ENCODE assay signal across 24 cellular contexts in genomic region chr15:95590533-95591044, GRCh38.
A peak's percentile ranks its signal among the peaks of the same experiment; 100 is the strongest.
DNase-seq lines count a peak whose midpoint lies in the region; ATAC-seq, FAIRE-seq and TF ChIP-seq lines count a peak whose summit lies in the region.
"Had no signal": no experiment of that assay in that cellular context is flagged by ENCODE, and none has a peak within 500 bp of the region (broad histone marks: within the 10 kb centered on the region; RNA-seq: fewer than 3 reads in every experiment).

No MANE protein-coding gene starts in this region.

- H3K4me1 ChIP-seq in SK-N-SH (ENCODE audit: control insufficient read depth in 1 of 2, insufficient read depth in 2 of 2, low read depth in 1 of 2, low read length in 1 of 2) (no peaks in the 10 kb centered on the region), endothelial cell of umbilical vein (ENCODE audit: control insufficient read depth, extremely low read depth, insufficient read depth, low read length) (peaks cover 8% of the 10 kb centered on the region), mesenchymal stem cell (ENCODE audit: control insufficient read depth, insufficient read depth, low read depth, low read length) (no peaks in the 10 kb centered on the region), upper lobe of right lung (no peaks in the 10 kb centered on the region), colonic mucosa (no peaks in the 10 kb centered on the region)
- H3K4me1 ChIP-seq: A549, BE2C, parathyroid adenoma had no signal

- H3K9me1 ChIP-seq in endothelial cell of umbilical vein (replicated peaks; ENCODE audit: control insufficient read depth, extremely low read depth, insufficient read depth, low read length) = no peaks in the 10 kb centered on the region

- no peak for TF ChIP-seq POLR2A in endothelial cell of umbilical vein (IDR thresholded peaks at IDR 0.05; ENCODE audit: low read depth, low read length)

- WGBS in SK-N-SH (ENCODE audit: low lambda C conversion rate) = 4% methylated on average over 5 of the region's 5 CpGs
- WGBS in mesenchymal stem cell = 48% methylated on average over 3 of the region's 5 CpGs

- intact Hi-C loops in endothelial cell of umbilical vein (cut with micrococcal nuclease) (no loop called here), upper lobe of right lung (cut with DNase I) (no loop called here), colonic mucosa (cut with DNase I) (no loop called here)

- no peak overlapping the region for H3K23ac ChIP-seq in mesenchymal stem cell (ENCODE audit: low read length in 2 of 2)

- H3K9ac ChIP-seq in SK-N-SH (no peak overlapping the region), endothelial cell of umbilical vein (replicated peaks; ENCODE audit: extremely low read depth, insufficient read depth, low read length) (no peak overlapping the region), mesenchymal stem cell (ENCODE audit: low read length) (no peak overlapping the region), colonic mucosa (ENCODE audit: low read depth in 2 of 2, low read length in 2 of 2) (no peak overlapping the region)
- H3K9ac ChIP-seq: parathyroid adenoma had no signal

- H3K79me2 ChIP-seq in SK-N-SH (ENCODE audit: insufficient read depth) = no peaks in the 10 kb centered on the region
- H3K79me2 ChIP-seq in endothelial cell of umbilical vein (ENCODE audit: control insufficient read depth, insufficient read depth, low read length) = no peaks in the 10 kb centered on the region
- H3K79me2 ChIP-seq: parathyroid adenoma had no signal

- ATAC-seq in SK-N-SH treated with all-trans-retinoic acid at 6 μM for 48 hours (no peak), upper lobe of right lung (peak; percentile 24), HG03457 (IDR thresholded peaks at IDR 0.05; ENCODE audit: unreplicated experiment) (no peak), GM18867 (IDR thresholded peaks at IDR 0.05; ENCODE audit: unreplicated experiment) (no peak)
- ATAC-seq: A549, Right ventricle myocardium inferior, sciatic nerve had no signal

- no peaks in the 10 kb centered on the region for H3K79me1 ChIP-seq in mesenchymal stem cell (replicated peaks; ENCODE audit: low read length, poor library complexity, severe bottlenecking)

- no peak overlapping the region for H4K8ac ChIP-seq in mesenchymal stem cell (ENCODE audit: low read length)

- no peak overlapping the region for H3K4ac ChIP-seq in mesenchymal stem cell (ENCODE audit: low read depth in 1 of 2, low read length in 2 of 2)

- H3K9me3 ChIP-seq in SK-N-SH = no peaks in the 10 kb centered on the region
- H3K9me3 ChIP-seq in endothelial cell of umbilical vein (replicated peaks; ENCODE audit: control insufficient read depth, insufficient read depth, low read length) = no peaks in the 10 kb centered on the region
- no peaks in the 10 kb centered on the region for H3K9me3 ChIP-seq in mesenchymal stem cell (ENCODE audit: control insufficient read depth, low read length)
- no peaks in the 10 kb centered on the region for H3K9me3 ChIP-seq in upper lobe of right lung
- H3K9me3 ChIP-seq in colonic mucosa = no peaks in the 10 kb centered on the region
- H3K9me3 ChIP-seq: A549, BE2C had no signal

- no peaks in the 10 kb centered on the region for H3K27me3 ChIP-seq in SK-N-SH (ENCODE audit: insufficient read depth)
- no peaks in the 10 kb centered on the region for H3K27me3 ChIP-seq in endothelial cell of umbilical vein (ENCODE audit: control insufficient read depth in 2 of 2, insufficient read depth in 2 of 2, low read length in 2 of 2)
- no peaks in the 10 kb centered on the region for H3K27me3 ChIP-seq in mesenchymal stem cell (ENCODE audit: control insufficient read depth in 1 of 2, insufficient read depth in 1 of 2, low read length in 2 of 2)
- H3K27me3 ChIP-seq in upper lobe of right lung = no peaks in the 10 kb centered on the region
- no peaks in the 10 kb centered on the region for H3K27me3 ChIP-seq in colonic mucosa
- H3K27me3 ChIP-seq: BE2C had no signal

- POLR2A ChIA-PET in SK-N-SH (lab: Yijun Ruan, JAX) = no interaction called here
- POLR2A ChIA-PET in endothelial cell of umbilical vein (lab: Charles Lee) = no interaction called here

- H2AFZ ChIP-seq in SK-N-SH (ENCODE audit: low read depth) (peak overlapping the region; percentile 60; the same call in 1 of the 2 replicates), endothelial cell of umbilical vein (ENCODE audit: low read depth, low read length) (peak overlapping the region; percentile 90), mesenchymal stem cell (ENCODE audit: low read depth, low read length) (no peak overlapping the region)
- H2AFZ ChIP-seq: parathyroid adenoma had no signal

- H3K18ac ChIP-seq in mesenchymal stem cell (ENCODE audit: low read depth in 1 of 2, low read length in 2 of 2) = no peak overlapping the region

- DNase-seq in SK-N-SH = no peak
- peak; percentile 50 for DNase-seq in endothelial cell of umbilical vein (ENCODE audit: low read depth, low spot score)
- DNase-seq in mesenchymal stem cell = peak; percentile 48
- DNase-seq in upper lobe of right lung = no peak
- no peak for DNase-seq in colonic mucosa
- DNase-seq: activated CD4-positive, alpha-beta memory T cell treated with anti-CD3 and anti-CD28 coated beads, Interleukin-2, amount 10 ng/mL, durations not matched to agents 7 days and 5 days; BE2C; cerebellar nuclear complex; DMS79; erythroblast; HCEC 1CT; islet precursor cell; Kasumi-1; NCI-H2029; NCI-H226; NCI-H774 had no signal

- TF ChIP-seq EP300 in SK-N-SH (IDR thresholded peaks at IDR 0.05; ENCODE audit: borderline replicate concordance in 1 of 2, low read depth in 1 of 2, low read length in 1 of 2) = no peak

- H3K9me2 ChIP-seq in SK-N-SH = no peaks in the 10 kb centered on the region

- no peak overlapping the region for H2BK5ac ChIP-seq in mesenchymal stem cell (ENCODE audit: low read depth, low read length, poor library complexity, severe bottlenecking)

- TF ChIP-seq CTCF in SK-N-SH (IDR thresholded peaks at IDR 0.05) (no peak), endothelial cell of umbilical vein (IDR thresholded peaks at IDR 0.05; ENCODE audit: extremely low read depth in 1 of 2, insufficient read depth in 1 of 2, low read depth in 1 of 2, low read length in 2 of 2) (no peak), upper lobe of right lung (IDR thresholded peaks at IDR 0.05) (no peak), colonic mucosa (IDR thresholded peaks at IDR 0.05) (no peak)

- BruUV-seq in endothelial cell of umbilical vein (replicated peaks; lab: Mats Ljungman, UMichigan) = no TSS peak

- H3K27ac ChIP-seq in SK-N-SH (ENCODE audit: low read depth in 2 of 2, low read length in 1 of 2) (peak overlapping the region in 1 of 2 experiments; percentile 13; a peak in 1 of 4 replicates), endothelial cell of umbilical vein (ENCODE audit: insufficient read depth, low read depth, low read length) (no peak overlapping the region), mesenchymal stem cell (ENCODE audit: low read length, poor library complexity, severe bottlenecking) (no peak overlapping the region), upper lobe of right lung (no peak overlapping the region), colonic mucosa (no peak overlapping the region)
- H3K27ac ChIP-seq: A549, parathyroid adenoma had no signal

- no peaks in the 10 kb centered on the region for H3F3A ChIP-seq in SK-N-SH (replicated peaks; ENCODE audit: insufficient read depth)

- no peak overlapping the region for H2BK15ac ChIP-seq in mesenchymal stem cell (ENCODE audit: low read depth, poor library complexity, severe bottlenecking)

- no peak overlapping the region for H2AK5ac ChIP-seq in mesenchymal stem cell (ENCODE audit: low read length, severe bottlenecking)

- H3K4me2 ChIP-seq in SK-N-SH (peak overlapping the region; percentile 32; the same call in 1 of the 2 replicates), endothelial cell of umbilical vein (ENCODE audit: insufficient read depth, low read length) (peak overlapping the region; percentile 6), mesenchymal stem cell (ENCODE audit: low read length, poor library complexity, severe bottlenecking) (no peak overlapping the region)
- H3K4me2 ChIP-seq: A549 had no signal

- dilution Hi-C loops in endothelial cell of umbilical vein (cut with MboI; ENCODE audit: extremely low pct_ligation_motif_present, low sequenced_read_pairs) = no loop called here

- no peak overlapping the region for H2BK120ac ChIP-seq in mesenchymal stem cell (ENCODE audit: low read depth, low read length)

- H3K36me3 ChIP-seq in SK-N-SH (replicated peaks in 1 of 2; ENCODE audit: control insufficient read depth in 1 of 2, insufficient read depth in 2 of 2, low read length in 1 of 2) (no peaks in the 10 kb centered on the region), endothelial cell of umbilical vein (ENCODE audit: control insufficient read depth in 2 of 2, extremely low read depth in 1 of 2, insufficient read depth in 2 of 2, low read length in 2 of 2) (no peaks in the 10 kb centered on the region), mesenchymal stem cell (ENCODE audit: control insufficient read depth in 1 of 2, insufficient read depth in 2 of 2, low read depth in 1 of 2, low read length in 2 of 2) (no peaks in the 10 kb centered on the region), upper lobe of right lung (no peaks in the 10 kb centered on the region), colonic mucosa (no peaks in the 10 kb centered on the region)
- H3K36me3 ChIP-seq: BE2C had no signal

- FAIRE-seq in endothelial cell of umbilical vein (lab: Jason Lieb, UNC) = no peak
- FAIRE-seq: A549, urothelium cell line had no signal

- H3K14ac ChIP-seq in mesenchymal stem cell (ENCODE audit: low read length in 2 of 2) = no peak overlapping the region

- CTCF ChIA-PET in SK-N-SH (lab: Yijun Ruan, JAX) (interaction anchor here (1.0 kb wide), 1 partner anchor 16 kb away, joined by 4 read pairs; no protein-coding TSS in a partner anchor), endothelial cell of umbilical vein (lab: Charles Lee) (interaction anchor here (0.9 to 1.7 kb wide), 3 partner anchors 10 to 737 kb away, joined by 3 to 8 read pairs (median 3); no protein-coding TSS in a partner anchor)

- no peaks in the 10 kb centered on the region for H4K20me1 ChIP-seq in SK-N-SH (ENCODE audit: insufficient read depth)
- H4K20me1 ChIP-seq in endothelial cell of umbilical vein (replicated peaks; ENCODE audit: control insufficient read depth, extremely low read depth, insufficient read depth, low read length) = no peaks in the 10 kb centered on the region

- TF ChIP-seq RAD21 in SK-N-SH (IDR thresholded peaks at IDR 0.05; ENCODE audit: low read length) = no peak

- no peak overlapping the region for H4K91ac ChIP-seq in mesenchymal stem cell (ENCODE audit: low read length)

- no peak overlapping the region for H2BK12ac ChIP-seq in mesenchymal stem cell (ENCODE audit: low read length in 2 of 2)

- no peak overlapping the region for H3K4me3 ChIP-seq in SK-N-SH (ENCODE audit: low read depth in 2 of 2, low read length in 1 of 2)
- no peak overlapping the region for H3K4me3 ChIP-seq in endothelial cell of umbilical vein (replicated peaks in 1 of 3; ENCODE audit: insufficient read depth in 1 of 3, low read depth in 1 of 3, low read length in 3 of 3)
- no peak overlapping the region for H3K4me3 ChIP-seq in mesenchymal stem cell (ENCODE audit: insufficient read depth in 1 of 2, low read depth in 1 of 2, low read length in 2 of 2)
- no peak overlapping the region for H3K4me3 ChIP-seq in upper lobe of right lung
- no peak overlapping the region for H3K4me3 ChIP-seq in colonic mucosa
- H3K4me3 ChIP-seq: A549 had no signal

TF ChIP-seq in SK-N-SH treated with all-trans-retinoic acid at 6 μM for 48 hours, 23 proteins besides CTCF, POLR2A, EP300 and RAD21 (continues in another document):
- TF ChIP-seq ZNF8 (CRISPR knock-in tag; IDR thresholded peaks at IDR 0.05) = no peak

Comparison
In these comparisons a context has a peak if more than half of its experiments do, and no peak if none do; other contexts are left out.
1. DNase-seq: peak in endothelial cell of umbilical vein (single experiment) and mesenchymal stem cell (single experiment); none in SK-N-SH (single experiment), upper lobe of right lung (single experiment) and colonic mucosa (single experiment).